19 cellular contexts compared by ENCODE assay signal in genomic region chr16:57054771-57055170, GRCh38. TPM values are rescaled to one million over a fixed set of nuclear protein-coding genes. Genes with fewer than 3 reads are reported as not detected.
DNase-seq lines count a peak whose midpoint lies in the region; ATAC-seq and TF ChIP-seq lines count a peak whose summit lies in the region.
"Had no signal": no experiment of that assay in that cellular context is flagged by ENCODE, and none has a peak within 500 bp of the region (broad histone marks: within the 10 kb centered on the region; RNA-seq: fewer than 3 reads in every experiment).

No MANE protein-coding gene starts in this region.

- no peak for ATAC-seq in CD4-positive, CD25-positive, alpha-beta regulatory T cell (ENCODE audit: low read depth in 2 of 2)
- ATAC-seq in activated B cell treated with CpG ODN at 0.5 μM for 24 hours (ENCODE audit: low read depth) (no peak), memory B cell (ENCODE audit: low read depth) (no peak), HG02938 (IDR thresholded peaks at IDR 0.05; ENCODE audit: unreplicated experiment) (no peak)
- ATAC-seq: GM23338 had no signal

- intact Hi-C loops in activated B cell treated with CpG ODN at 0.5 μM for 24 hours (cut with micrococcal nuclease) = no loop called here
- intact Hi-C loops in dorsolateral prefrontal cortex (cut with DNase I) = no loop called here

- peaks cover 84% of the 10 kb centered on the region for H3K36me3 ChIP-seq in CD4-positive, CD25-positive, alpha-beta regulatory T cell (ENCODE audit: control insufficient read depth, insufficient read depth, low read length)

- H3K27me3 ChIP-seq in CD4-positive, CD25-positive, alpha-beta regulatory T cell (ENCODE audit: control insufficient read depth, insufficient read depth, low read length) = no peaks in the 10 kb centered on the region
- no peaks in the 10 kb centered on the region for H3K27me3 ChIP-seq in dorsolateral prefrontal cortex

- H3K9me3 ChIP-seq in CD4-positive, CD25-positive, alpha-beta regulatory T cell (ENCODE audit: control insufficient read depth in 2 of 2, low read length in 2 of 2) = no peaks in the 10 kb centered on the region

- no peak overlapping the region for H3K4me3 ChIP-seq in CD4-positive, CD25-positive, alpha-beta regulatory T cell (ENCODE audit: low read depth, low read length)
- no peak overlapping the region for H3K4me3 ChIP-seq in dorsolateral prefrontal cortex
- H3K4me3 ChIP-seq: GM23338 had no signal

- peak overlapping the region; percentile 91 for H3K27ac Mint-ChIP-seq in activated T-cell treated with anti-CD3 and anti-CD28 coated beads, Interleukin-2, amount 50 U/mL, for 24 hours
- H3K27ac Mint-ChIP-seq in CD4-positive, CD25-positive, alpha-beta regulatory T cell = no peak overlapping the region
- peak overlapping the region; percentile 46 for H3K27ac Mint-ChIP-seq in activated B cell treated with CpG ODN at 0.5 μM for 24 hours
- peak overlapping the region; percentile 35 for H3K27ac Mint-ChIP-seq in memory B cell
- no peak overlapping the region for H3K27ac Mint-ChIP-seq in endothelial cell (ENCODE audit: unreplicated experiment)
- H3K27ac Mint-ChIP-seq: GM23338 had no signal

- H3K4me1 Mint-ChIP-seq in activated T-cell treated with anti-CD3 and anti-CD28 coated beads, Interleukin-2, amount 50 U/mL, for 24 hours (ENCODE audit: low read depth) = peaks cover 48% of the 10 kb centered on the region
- peaks cover 0 to 14% (median 7%) of the 10 kb centered on the region in 4 donors for H3K4me1 Mint-ChIP-seq in CD4-positive, CD25-positive, alpha-beta regulatory T cell
- H3K4me1 Mint-ChIP-seq in activated B cell treated with CpG ODN at 0.5 μM for 24 hours = peaks cover 26% of the 10 kb centered on the region
- peaks cover 13% of the 10 kb centered on the region for H3K4me1 Mint-ChIP-seq in memory B cell
- no peaks in the 10 kb centered on the region for H3K4me1 Mint-ChIP-seq in endothelial cell (ENCODE audit: unreplicated experiment)

- no peak overlapping the region for H3K4me3 Mint-ChIP-seq in activated T-cell treated with anti-CD3 and anti-CD28 coated beads, Interleukin-2, amount 50 U/mL, for 24 hours
- no peak overlapping the region for H3K4me3 Mint-ChIP-seq in CD4-positive, CD25-positive, alpha-beta regulatory T cell
- H3K4me3 Mint-ChIP-seq in activated B cell treated with CpG ODN at 0.5 μM for 24 hours (no peak overlapping the region), memory B cell (no peak overlapping the region), endothelial cell (ENCODE audit: unreplicated experiment) (no peak overlapping the region)
- H3K4me3 Mint-ChIP-seq: GM23338 had no signal

- no peaks in the 10 kb centered on the region for H3K4me1 ChIP-seq in CD4-positive, CD25-positive, alpha-beta regulatory T cell (ENCODE audit: control insufficient read depth, insufficient read depth, low read length, poor library complexity, severe bottlenecking)

- DNase-seq in activated T-cell treated with anti-CD3 and anti-CD28 coated beads, Interleukin-2, amount 50 U/mL, for 24 hours = no peak
- DNase-seq in activated T-cell treated with anti-CD3 and anti-CD28 coated beads for 4 hours (no peak), activated B cell treated with CpG ODN at 0.5 μM for 24 hours (no peak), memory B cell (ENCODE audit: low spot score in 2 of 2) (no peak), endothelial cell (ENCODE audit: low spot score) (no peak), dorsolateral prefrontal cortex (no peak)
- no peak for DNase-seq in CD4-positive, CD25-positive, alpha-beta regulatory T cell
- DNase-seq: AML-193, C1 segment of cervical spinal cord, DMS53, GDM1, HCEC 1CT, Kasumi-1, NCI-H187, NCI-H446, NCI-H526, OCI-M1 had no signal

- H3K27me3 Mint-ChIP-seq in activated T-cell treated with anti-CD3 and anti-CD28 coated beads, Interleukin-2, amount 50 U/mL, for 24 hours = no peaks in the 10 kb centered on the region
- H3K27me3 Mint-ChIP-seq in CD4-positive, CD25-positive, alpha-beta regulatory T cell = no peaks in the 10 kb centered on the region
- no peaks in the 10 kb centered on the region for H3K27me3 Mint-ChIP-seq in activated B cell treated with CpG ODN at 0.5 μM for 24 hours
- no peaks in the 10 kb centered on the region for H3K27me3 Mint-ChIP-seq in memory B cell
- peaks cover 6% of the 10 kb centered on the region for H3K27me3 Mint-ChIP-seq in endothelial cell (ENCODE audit: unreplicated experiment)

- TF ChIP-seq CTCF in activated B cell treated with CpG ODN at 0.5 μM for 24 hours (IDR thresholded peaks at IDR 0.05) (no peak), endothelial cell (IDR thresholded peaks at IDR 0.05; ENCODE audit: unreplicated experiment) (no peak), dorsolateral prefrontal cortex (IDR thresholded peaks at IDR 0.05 in 54 of 56, conservative IDR thresholded peaks at IDR 0.05 in 2 of 56; ENCODE audit: low read depth in 1 of 56, partially characterized antibody in 56 of 56) (no peak)

- CTCF ChIA-PET in activated B cell treated with CpG ODN at 0.5 μM for 24 hours (lab: Charles Lee) = interaction anchor here (0.5 to 1.3 kb wide), 2 partner anchors 90 to 213 kb away, joined by 3 to 4 read pairs; no protein-coding TSS in a partner anchor

- POLR2A ChIA-PET in activated B cell treated with CpG ODN at 0.5 μM for 24 hours (lab: Charles Lee) = interaction anchor here (0.6 kb wide), 2 partner anchors 42 to 110 kb away, joined by 3 to 6 read pairs; no protein-coding TSS in a partner anchor

- peaks cover 100% of the 10 kb centered on the region for H3K36me3 Mint-ChIP-seq in activated T-cell treated with anti-CD3 and anti-CD28 coated beads, Interleukin-2, amount 50 U/mL, for 24 hours (ENCODE audit: low read depth)
- peaks cover 29% of the 10 kb centered on the region for H3K36me3 Mint-ChIP-seq in CD4-positive, CD25-positive, alpha-beta regulatory T cell
- H3K36me3 Mint-ChIP-seq in activated B cell treated with CpG ODN at 0.5 μM for 24 hours (ENCODE audit: low read depth) (peaks cover 83% of the 10 kb centered on the region), memory B cell (peaks cover 30% of the 10 kb centered on the region), endothelial cell (ENCODE audit: low read depth, unreplicated experiment) (peaks cover 4% of the 10 kb centered on the region)

- H3K27ac ChIP-seq in CD4-positive, CD25-positive, alpha-beta regulatory T cell (ENCODE audit: insufficient read depth, low read length, poor library complexity, severe bottlenecking) = peak overlapping the region; percentile 23
- no peak overlapping the region for H3K27ac ChIP-seq in dorsolateral prefrontal cortex

- no peaks in the 10 kb centered on the region for H3K9me3 Mint-ChIP-seq in activated T-cell treated with anti-CD3 and anti-CD28 coated beads, Interleukin-2, amount 50 U/mL, for 24 hours
- no peaks in the 10 kb centered on the region for H3K9me3 Mint-ChIP-seq in CD4-positive, CD25-positive, alpha-beta regulatory T cell
- no peaks in the 10 kb centered on the region for H3K9me3 Mint-ChIP-seq in activated B cell treated with CpG ODN at 0.5 μM for 24 hours
- H3K9me3 Mint-ChIP-seq in memory B cell = no peaks in the 10 kb centered on the region
- H3K9me3 Mint-ChIP-seq in endothelial cell (ENCODE audit: unreplicated experiment) = no peaks in the 10 kb centered on the region
- H3K9me3 Mint-ChIP-seq: GM23338 had no signal

RNA-seq across cellular contexts. Expression of gene CPNE2, which starts 37.6 kb away (rescaled TPM):
- total RNA-seq in CD4-positive, CD25-positive, alpha-beta regulatory T cell = 15.3 TPM
- polyA plus RNA-seq in CD4-positive, CD25-positive, alpha-beta regulatory T cell = 10 to 100 TPM; 31.7 to 54.7 (median 47.3) TPM
- total RNA-seq in activated B cell treated with CpG ODN at 0.5 μM for 24 hours (7.4 and 8.3 TPM in 2 replicates), endothelial cell (ENCODE audit: unreplicated experiment) (145 TPM), dorsolateral prefrontal cortex (100 to 1,000 TPM in 2 of 120 experiments, 10 to 100 TPM in 118; 18.1 to 151 (median 44.9) TPM)

Comparison
In these comparisons a context has a peak if more than half of its experiments do, and no peak if none do; other contexts are left out.
1. H3K27ac Mint-ChIP-seq: peak in activated T-cell treated with anti-CD3 and anti-CD28 coated beads, Interleukin-2, amount 50 U/mL, for 24 hours (single experiment), activated B cell treated with CpG ODN at 0.5 μM for 24 hours (single experiment) and memory B cell (single experiment); none in CD4-positive, CD25-positive, alpha-beta regulatory T cell (0 of 3) and endothelial cell (single experiment).